In genomic region chr5:14197056-14197455, GRCh38 we compare ENCODE assay signal across 20 cellular contexts. TPM values are rescaled to one million over a fixed set of nuclear protein-coding genes. Genes with fewer than 3 reads are reported as not detected.
DNase-seq lines count a peak whose midpoint lies in the region; ATAC-seq, FAIRE-seq and TF ChIP-seq lines count a peak whose summit lies in the region.
"Had no signal": no experiment of that assay in that cellular context is flagged by ENCODE, and none has a peak within 500 bp of the region (broad histone marks: within the 10 kb centered on the region; RNA-seq: fewer than 3 reads in every experiment).

No MANE protein-coding gene starts in this region.

- no peaks in the 10 kb centered on the region for H3K9me2 ChIP-seq in OCI-LY7 (ENCODE audit: insufficient read depth, low read length)

- no peak overlapping the region for H3K4me3 ChIP-seq in Panc1 (ENCODE audit: low read depth in 2 of 2, low read length in 2 of 2)
- no peak overlapping the region for H3K4me3 ChIP-seq in keratinocyte (ENCODE audit: control insufficient read depth in 2 of 3, extremely low read depth in 1 of 3, insufficient read depth in 2 of 3, low read depth in 1 of 3, low read length in 3 of 3)
- H3K4me3 ChIP-seq in subcutaneous abdominal adipose tissue (ENCODE audit: low read depth in 1 of 5, low read length in 5 of 5): no peak overlapping the region
- H3K4me3 ChIP-seq in OCI-LY7 (ENCODE audit: low read depth, low read length, poor library complexity, severe bottlenecking): no peak overlapping the region
- H3K4me3 ChIP-seq: SK-N-MC, thoracic aorta had no signal

- H3K27me3 ChIP-seq in Panc1 (ENCODE audit: control insufficient read depth, insufficient read depth, low read length) (no peaks in the 10 kb centered on the region), keratinocyte (ENCODE audit: control insufficient read depth, extremely low read depth, insufficient read depth, low read length) (no peaks in the 10 kb centered on the region), subcutaneous abdominal adipose tissue (ENCODE audit: control insufficient read depth in 5 of 5, insufficient read depth in 4 of 5, low read length in 5 of 5) (no peaks in the 10 kb centered on the region)

- H2AFZ ChIP-seq in keratinocyte (ENCODE audit: control insufficient read depth, low read length) (no peak overlapping the region), OCI-LY7 (ENCODE audit: low read length) (no peak overlapping the region)

- H3K36me3 ChIP-seq in Panc1 (ENCODE audit: control insufficient read depth, insufficient read depth, low read length): peaks cover 10% of the 10 kb centered on the region; the same call in 1 of the 2 replicates
- H3K36me3 ChIP-seq in keratinocyte (ENCODE audit: control insufficient read depth in 2 of 2, extremely low read depth in 1 of 2, insufficient read depth in 2 of 2, low read length in 2 of 2): peaks cover 0 to 4% of the 10 kb centered on the region in 2 experiments
- no peaks in the 10 kb centered on the region for H3K36me3 ChIP-seq in subcutaneous abdominal adipose tissue (ENCODE audit: control insufficient read depth in 5 of 5, insufficient read depth in 5 of 5, low read length in 5 of 5)
- no peaks in the 10 kb centered on the region for H3K36me3 ChIP-seq in OCI-LY7 (ENCODE audit: insufficient read depth, low read length)
- H3K36me3 ChIP-seq: thoracic aorta had no signal

- H3K9me3 ChIP-seq in Panc1 (ENCODE audit: control insufficient read depth, insufficient read depth, low read depth, low read length): no peaks in the 10 kb centered on the region
- no peaks in the 10 kb centered on the region for H3K9me3 ChIP-seq in keratinocyte (ENCODE audit: control insufficient read depth, low read depth, low read length)
- H3K9me3 ChIP-seq in subcutaneous abdominal adipose tissue (ENCODE audit: control insufficient read depth in 5 of 5, low read length in 5 of 5): no peaks in the 10 kb centered on the region
- no peaks in the 10 kb centered on the region for H3K9me3 ChIP-seq in OCI-LY7 (ENCODE audit: low read length)
- H3K9me3 ChIP-seq: thoracic aorta had no signal

- dilution Hi-C loops in keratinocyte (cut with MboI; ENCODE audit: extremely low pct_ligation_motif_present, low sequenced_read_pairs): no loop called here

- TF ChIP-seq CTCF in Panc1 (IDR thresholded peaks at IDR 0.05) (no peak), keratinocyte (optimal IDR thresholded peaks at IDR 0.05 in 1 of 3, IDR thresholded peaks at IDR 0.05 in 1 of 3, conservative IDR thresholded peaks at IDR 0.05 in 1 of 3; ENCODE audit: extremely low read depth in 1 of 3, insufficient read depth in 2 of 3, low read length in 3 of 3) (no peak), OCI-LY7 (conservative IDR thresholded peaks at IDR 0.05; ENCODE audit: low read length) (no peak)

- BruUV-seq in Panc1 (replicated peaks; lab: Mats Ljungman, UMichigan) (no TSS peak), OCI-LY7 (replicated peaks; lab: Mats Ljungman, UMichigan) (no TSS peak)

- H4K20me1 ChIP-seq in keratinocyte (ENCODE audit: control insufficient read depth, extremely low read depth, insufficient read depth, low read length): no peaks in the 10 kb centered on the region
- no peaks in the 10 kb centered on the region for H4K20me1 ChIP-seq in OCI-LY7 (ENCODE audit: insufficient read depth, low read length)

- no peak for FAIRE-seq in keratinocyte (lab: Jason Lieb, UNC)

- CTCF ChIA-PET in Panc1 (lab: Charles Lee) (no interaction called here), OCI-LY7 (lab: Charles Lee; ENCODE audit: unreplicated experiment) (no interaction called here)

- in situ Hi-C loops in Panc1 (cut with HindIII; ENCODE audit: low pct_unique_long_range_greater_than_20kb, low sequenced_read_pairs): no loop called here

- H3K27ac ChIP-seq in Panc1 (ENCODE audit: low read length): peak overlapping the region; percentile 99
- H3K27ac ChIP-seq in keratinocyte (ENCODE audit: control insufficient read depth, insufficient read depth, low read length): peak overlapping the region; percentile 30
- H3K27ac ChIP-seq in subcutaneous abdominal adipose tissue (ENCODE audit: low read depth, low read length): peak overlapping the region; percentile 68
- no peak overlapping the region for H3K27ac ChIP-seq in OCI-LY7 (ENCODE audit: low read depth, low read length, poor library complexity, severe bottlenecking)
- H3K27ac ChIP-seq: SK-N-MC, thoracic aorta had no signal

- H3K4me2 ChIP-seq in keratinocyte (ENCODE audit: control insufficient read depth, extremely low read depth, insufficient read depth, low read depth, low read length): peak overlapping the region; percentile 0
- H3K4me2 ChIP-seq in OCI-LY7 (ENCODE audit: low read length): no peak overlapping the region

- DNase-seq in NCI-H82 (lab: John Stamatoyannopoulos, UW) (peak; percentile 6), NCI-H82 treated with DMSO at 0.1 percent for 48 hours (lab: John Stamatoyannopoulos, UW; ENCODE audit: unreplicated experiment) (no peak), Panc1 (ENCODE audit: low read depth, low spot score) (no peak), keratinocyte (ENCODE audit: low read depth, low spot score) (no peak), mucosa of gallbladder (ENCODE audit: low spot score) (no peak), OCI-LY7 (ENCODE audit: low spot score) (no peak), AG08396 (ENCODE audit: low spot score) (no peak)
- DNase-seq: ACHN; activated CD4-positive, CD25-positive, alpha-beta regulatory T cell treated with anti-CD3 and anti-CD28 coated beads, Interleukin-2, amount 50 U/mL, for 72 hours; activated effector memory CD4-positive, alpha-beta T cell treated with Interleukin-2 at 50 U/mL for 16 hours; CD4-positive, CD25-positive, alpha-beta regulatory T cell; central memory CD4-positive, alpha-beta T cell; naive thymus-derived CD4-positive, alpha-beta T cell; NCI-H146; NCI-H524; PC-3; stimulated activated CD8-positive, alpha-beta memory T cell treated with anti-CD3 and anti-CD28 coated beads, Interleukin-4, amount 100 ng/mL, for 48 hours had no signal

- no peak overlapping the region for H3K9ac ChIP-seq in keratinocyte (ENCODE audit: control insufficient read depth, extremely low read depth, insufficient read depth, low read length)
- peak overlapping the region in 1 of 5 donors; percentile 12 for H3K9ac ChIP-seq in subcutaneous abdominal adipose tissue (ENCODE audit: low read length in 5 of 5)

- peaks cover 97% of the 10 kb centered on the region for H3K79me2 ChIP-seq in keratinocyte (ENCODE audit: control insufficient read depth, insufficient read depth, low read length)
- no peaks in the 10 kb centered on the region for H3K79me2 ChIP-seq in OCI-LY7 (ENCODE audit: insufficient read depth, low read depth, low read length)

- peaks cover 95% of the 10 kb centered on the region for H3K4me1 ChIP-seq in Panc1 (ENCODE audit: control insufficient read depth, insufficient read depth, low read length)
- peaks cover 10% of the 10 kb centered on the region for H3K4me1 ChIP-seq in keratinocyte (ENCODE audit: control insufficient read depth, extremely low read depth, insufficient read depth, low read length)
- peaks cover 0 to 54% (median 28%) of the 10 kb centered on the region in 5 donors for H3K4me1 ChIP-seq in subcutaneous abdominal adipose tissue (ENCODE audit: control insufficient read depth in 5 of 5, insufficient read depth in 5 of 5, low read length in 5 of 5)
- H3K4me1 ChIP-seq in OCI-LY7 (ENCODE audit: insufficient read depth, low read length, poor library complexity, severe bottlenecking): no peaks in the 10 kb centered on the region

- 0 out of 2 replicates have a peak, but pooled peaks have one; percentile 4 for ATAC-seq in Panc1
- ATAC-seq: naive thymus-derived CD4-positive, alpha-beta T cell; PC-3 had no signal

- no peaks in the 10 kb centered on the region for H3K9me1 ChIP-seq in keratinocyte (ENCODE audit: control insufficient read depth, extremely low read depth, insufficient read depth, low read length)

- POLR2A ChIA-PET in Panc1 (lab: Charles Lee) (interaction anchor here (0.6 kb wide), 1 partner anchor 52 kb away, joined by 5 read pairs; no protein-coding TSS in a partner anchor), OCI-LY7 (lab: Charles Lee) (interaction anchor here (0.5 kb wide), 1 partner anchor 314 kb away, joined by 12 read pairs; no protein-coding TSS in a partner anchor)

- intact Hi-C loops in Panc1 (cut with micrococcal nuclease; ENCODE audit: unreplicated experiment): no loop called here
- intact Hi-C loops in OCI-LY7 (cut with micrococcal nuclease; ENCODE audit: unreplicated experiment): no loop called here

RNA-seq across cellular contexts. Expression of gene TRIO, which starts 53.9 kb away (rescaled TPM):
- total RNA-seq in Panc1 (2021; ENCODE audit: unreplicated experiment) (349 TPM), mucosa of gallbladder (111 TPM), OCI-LY7 (2022) (55.1 and 69.4 TPM in 2 replicates)
- polyA plus RNA-seq in Panc1 (2012; ENCODE audit: insufficient read length): 213 TPM
- polyA plus RNA-seq in keratinocyte: 56.6 to 72.1 TPM (median 57.2 TPM) in 3 replicates
- 54.4 TPM for polyA plus RNA-seq in keratinocyte (2011; ENCODE audit: low read depth)
- 42.3 and 46.0 TPM in 2 replicates for polyA plus RNA-seq in keratinocyte (2011; cell fraction: cytosol; rRNA removed)
- 227 and 249 TPM in 2 replicates for polyA plus RNA-seq in keratinocyte (2011; cell fraction: nucleus; rRNA removed)
- polyA plus RNA-seq in keratinocyte (2012; ENCODE audit: low replicate concordance): 33.9 and 54.9 TPM in 2 replicates
- 358 to 455 TPM (median 446 TPM) in 3 replicates for polyA minus RNA-seq in keratinocyte
- polyA minus RNA-seq in keratinocyte (2011; cell fraction: cytosol; rRNA and poly(A)+ RNA removed): 73.3 TPM
- 348 and 654 TPM in 2 replicates for polyA minus RNA-seq in keratinocyte (2011; cell fraction: nucleus; rRNA and poly(A)+ RNA removed)
- total RNA-seq in OCI-LY7 (2014; rRNA removed; shearing (Covaris generic)): 29.3 and 35.8 TPM in 2 replicates
